Comparison of ENCODE assay signal across 35 cellular contexts in genomic region chr1:231118704-231119453, GRCh38. TPM values are rescaled to one million over a fixed set of nuclear protein-coding genes. Genes with fewer than 3 reads are reported as not detected.
"Had no signal": no experiment of that assay in that cellular context is flagged by ENCODE, and none has a peak within 500 bp of the region (broad histone marks: within the 10 kb centered on the region; RNA-seq: fewer than 3 reads in every experiment).

No MANE protein-coding gene starts in this region.

- H3K9me3 ChIP-seq: lower lobe of right lung, neutrophil, right lobe of liver had no signal

- FAIRE-seq: islet of Langerhans, kidney had no signal

- H3K4me3 Mint-ChIP-seq: immature natural killer cell; mesothelial cell of epicardium; naive B cell; natural killer cell; nephron progenitor cell; neural progenitor cell; stimulated activated memory B cell treated with anti-CD40 and anti-IgM and Interleukin-4, amounts not matched to agents 10 μg/mL and 1 μg/mL and 100 μg/mL, for 72 hours; stimulated activated naive CD8-positive, alpha-beta T cell treated with anti-CD3 and anti-CD28 coated beads, Interleukin-15, amount 100 ng/mL, for 72 hours; type B pancreatic cell had no signal

- H3K27me3 ChIP-seq: left lung, right atrium auricular region, right lobe of liver, tibial nerve, uterus had no signal

- H3K79me2 ChIP-seq: parathyroid adenoma had no signal

- DNase-seq: hippocampal formation; immature natural killer cell; kidney; left colon; left lung; lower lobe of right lung; mammary epithelial cell; mesenchymal stem cell; naive B cell; natural killer cell; nephron progenitor cell; occipital lobe; right lobe of liver; stimulated activated CD4-positive, alpha-beta T cell treated with anti-CD3 and anti-CD28 coated beads, Interleukin-1b, Interleukin-23, amount 100 ng/mL, for 48 hours; stimulated activated CD4-positive, alpha-beta T cell treated with anti-CD3 and anti-CD28 coated beads, Interleukin-2, amount 100 ng/mL, for 48 hours; stimulated activated CD4-positive, alpha-beta T cell treated with anti-CD3 and anti-CD28 coated beads, Interleukin-4, amount 100 ng/mL, for 4 hours; stimulated activated CD8-positive, alpha-beta memory T cell treated with anti-CD3 and anti-CD28 coated beads, Interleukin-4, amount 100 ng/mL, for 48 hours; stimulated activated naive CD4-positive, alpha-beta T cell treated with Interleukin-2 at 50 U/mL for 16 hours; stimulated activated naive CD8-positive, alpha-beta T cell treated with anti-CD3 and anti-CD28 coated beads, Interleukin-15, amount 100 ng/mL, for 72 hours; substantia nigra; uterus had no signal

- H3K9ac ChIP-seq: neural progenitor cell, parathyroid adenoma had no signal

- H3K4me1 ChIP-seq: left lung, lower lobe of right lung, neural progenitor cell, parathyroid adenoma, right atrium auricular region, right lobe of liver, tibial nerve, uterus had no signal

- ATAC-seq: left colon; left lung; lower lobe of right lung; natural killer cell; right lobe of liver; stimulated activated memory B cell treated with anti-CD40 and anti-IgM and Interleukin-4, amounts not matched to agents 10 μg/mL and 1 μg/mL and 100 μg/mL, for 72 hours; stimulated activated naive CD8-positive, alpha-beta T cell treated with anti-CD3 and anti-CD28 coated beads, Interleukin-15, amount 100 ng/mL, for 72 hours had no signal

- H2AFZ ChIP-seq: neural progenitor cell, parathyroid adenoma had no signal

- H3K27ac Mint-ChIP-seq: immature natural killer cell; mesothelial cell of epicardium; natural killer cell; nephron progenitor cell; neural progenitor cell; progenitor cell of endocrine pancreas; stimulated activated memory B cell treated with anti-CD40 and anti-IgM and Interleukin-4, amounts not matched to agents 10 μg/mL and 1 μg/mL and 100 μg/mL, for 72 hours; stimulated activated naive CD8-positive, alpha-beta T cell treated with anti-CD3 and anti-CD28 coated beads, Interleukin-15, amount 100 ng/mL, for 72 hours; type B pancreatic cell had no signal

- H3K9me3 Mint-ChIP-seq: nephron progenitor cell, neural progenitor cell had no signal

- H3K36me3 ChIP-seq: left lung, lower lobe of right lung, neural progenitor cell, neutrophil, right atrium auricular region, right lobe of liver, tibial nerve, uterus had no signal

- H3K4me2 ChIP-seq: neural progenitor cell, smooth muscle cell had no signal

- H3K4me3 ChIP-seq: left lung, lower lobe of right lung, neural progenitor cell, right atrium auricular region, right lobe of liver, smooth muscle cell, tibial nerve, uterus had no signal

- H3K36me3 Mint-ChIP-seq: immature natural killer cell; mesothelial cell of epicardium; natural killer cell; neural progenitor cell; stimulated activated memory B cell treated with anti-CD40 and anti-IgM and Interleukin-4, amounts not matched to agents 10 μg/mL and 1 μg/mL and 100 μg/mL, for 72 hours; type B pancreatic cell had no signal

- H3K4me1 Mint-ChIP-seq: immature natural killer cell; mesothelial cell of epicardium; naive B cell; natural killer cell; nephron progenitor cell; neural progenitor cell; stimulated activated memory B cell treated with anti-CD40 and anti-IgM and Interleukin-4, amounts not matched to agents 10 μg/mL and 1 μg/mL and 100 μg/mL, for 72 hours; stimulated activated naive CD8-positive, alpha-beta T cell treated with anti-CD3 and anti-CD28 coated beads, Interleukin-15, amount 100 ng/mL, for 72 hours had no signal

- H3K27ac ChIP-seq: left lung, lower lobe of right lung, neural progenitor cell, neutrophil, parathyroid adenoma, right atrium auricular region, right lobe of liver, tibial nerve, uterus had no signal

RNA-seq across cellular contexts. Expression of gene TRIM67, which starts 43.0 kb away (rescaled TPM):
- total RNA-seq: kidney, lower lobe of right lung, mammary epithelial cell, natural killer cell, pulmonary artery endothelial cell, right lobe of liver, ureter had no signal
- polyA plus RNA-seq: immature natural killer cell, liver, mammary epithelial cell had no signal
